In genomic region chr1:40532844-40533424, GRCh38 we compare ENCODE assay signal across 2 cellular contexts.
TF ChIP-seq lines count a peak whose summit lies in the region.

No MANE protein-coding gene starts in this region.

TF ChIP-seq in endothelial cell of umbilical vein, 7 proteins besides CTCF, POLR2A, EP300 and RAD21 (continued from another document):
- no peak for TF ChIP-seq GATA2 (IDR thresholded peaks at IDR 0.05; ENCODE audit: insufficient read depth, insufficient read length, low read depth, low read length)

TF ChIP-seq in neural cell, 6 proteins besides CTCF, POLR2A, EP300 and RAD21 (continued from another document):
- TF ChIP-seq REST (IDR thresholded peaks at IDR 0.05; ENCODE audit: borderline replicate concordance) (no peak), TAF1 (IDR thresholded peaks at IDR 0.05; ENCODE audit: low read depth) (no peak)
